20 cellular contexts compared by ENCODE assay signal in the genomic region with DNA sequence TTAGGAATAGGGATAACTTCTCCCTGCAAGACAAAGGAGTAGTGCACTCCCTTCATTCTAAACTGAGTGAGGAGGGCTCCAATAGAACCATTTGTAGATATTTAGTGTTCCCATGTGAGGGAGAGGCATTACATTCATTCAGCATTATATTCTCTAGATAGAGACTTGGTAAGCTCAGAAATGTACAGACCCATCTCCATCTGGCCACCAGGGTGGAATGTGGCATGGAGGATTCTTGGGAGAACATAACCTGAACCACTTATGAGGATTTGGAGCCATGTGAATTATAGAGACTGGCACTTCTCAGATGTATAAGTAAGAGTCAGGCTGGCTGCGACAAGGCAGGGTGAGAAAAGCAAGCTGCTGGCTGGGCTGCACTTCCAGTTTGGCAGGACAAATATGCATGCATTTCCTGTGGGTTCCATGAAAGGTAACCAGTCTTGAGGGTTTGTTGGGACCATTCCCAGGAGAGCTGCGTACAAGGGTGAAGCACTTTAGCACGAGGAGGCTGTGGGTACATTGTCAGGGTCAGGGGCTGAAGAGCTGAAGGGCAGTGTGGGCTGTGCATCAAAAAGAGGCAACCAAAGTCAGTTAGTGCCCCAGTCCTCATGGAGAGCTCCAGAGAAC. TPM values are rescaled to one million over a fixed set of nuclear protein-coding genes. Genes with fewer than 3 reads are reported as not detected.
A peak's percentile ranks its signal among the peaks of the same experiment; 100 is the strongest.
DNase-seq lines count a peak whose midpoint lies in the region; ATAC-seq and TF ChIP-seq lines count a peak whose summit lies in the region.
"Had no signal": no experiment of that assay in that cellular context is flagged by ENCODE, and none has a peak within 500 bp of the region (broad histone marks: within the 10 kb centered on the region; RNA-seq: fewer than 3 reads in every experiment).

No MANE protein-coding gene starts in this region.

- H3K27me3 Mint-ChIP-seq in CD4-positive, alpha-beta T cell: no peaks in the 10 kb centered on the region
- H3K27me3 Mint-ChIP-seq in endodermal cell (ENCODE audit: insufficient read depth): no peaks in the 10 kb centered on the region
- no peaks in the 10 kb centered on the region for H3K27me3 Mint-ChIP-seq in naive thymus-derived CD4-positive, alpha-beta T cell
- H3K27me3 Mint-ChIP-seq in stimulated activated naive B cell treated with anti-CD40 and anti-IgM and Interleukin-4, amounts not matched to agents 10 μg/mL and 1 μg/mL and 100 μg/mL, for 72 hours: no peaks in the 10 kb centered on the region
- H3K27me3 Mint-ChIP-seq: activated naive CD8-positive, alpha-beta T cell treated with anti-CD3 and anti-CD28 coated beads, Interleukin-2, amount 10 ng/mL, durations not matched to agents 7 days and 5 days had no signal

- H3K9me3 Mint-ChIP-seq in CD4-positive, alpha-beta T cell: no peaks in the 10 kb centered on the region
- no peaks in the 10 kb centered on the region for H3K9me3 Mint-ChIP-seq in endodermal cell
- no peaks in the 10 kb centered on the region for H3K9me3 Mint-ChIP-seq in naive thymus-derived CD4-positive, alpha-beta T cell
- no peaks in the 10 kb centered on the region for H3K9me3 Mint-ChIP-seq in stimulated activated naive B cell treated with anti-CD40 and anti-IgM and Interleukin-4, amounts not matched to agents 10 μg/mL and 1 μg/mL and 100 μg/mL, for 72 hours
- H3K9me3 Mint-ChIP-seq: activated naive CD8-positive, alpha-beta T cell treated with anti-CD3 and anti-CD28 coated beads, Interleukin-2, amount 10 ng/mL, durations not matched to agents 7 days and 5 days; activated T-cell treated with anti-CD3 and anti-CD28 coated beads, Interleukin-2, amount 50 U/mL, for 72 hours had no signal

- CTCF ChIA-PET in CD4-positive, alpha-beta T cell (lab: Charles Lee): interaction anchor here (1.1 to 1.3 kb wide), 2 partner anchors 63 to 89 kb away, joined by 4 read pairs; a partner anchor contains a TSS
- CTCF ChIA-PET in naive thymus-derived CD4-positive, alpha-beta T cell (lab: Charles Lee): interaction anchor here (2.5 to 3.6 kb wide), 2 partner anchors 10 to 89 kb away, joined by 8 to 12 read pairs; a partner anchor contains a TSS

- H3K9ac ChIP-seq in Loucy (ENCODE audit: low read depth, low read length, poor library complexity, severe bottlenecking) (no peak overlapping the region), endodermal cell (ENCODE audit: extremely low read depth, low read length, poor library complexity, severe bottlenecking) (no peak overlapping the region)

- no peak overlapping the region for H3K27ac ChIP-seq in CD4-positive, alpha-beta T cell (ENCODE audit: low read depth, low read length)
- H3K27ac ChIP-seq in endodermal cell (ENCODE audit: low read depth, low read length): no peak overlapping the region
- H3K27ac ChIP-seq in naive thymus-derived CD4-positive, alpha-beta T cell (ENCODE audit: low read depth, low read length): no peak overlapping the region
- H3K27ac ChIP-seq: brain microvascular endothelial cell had no signal

- POLR2A ChIA-PET in CD4-positive, alpha-beta T cell (lab: Charles Lee): interaction anchor here (0.7 to 1.5 kb wide), 2 partner anchors 9 to 75 kb away, joined by 3 to 6 read pairs; no protein-coding TSS in a partner anchor
- POLR2A ChIA-PET in naive thymus-derived CD4-positive, alpha-beta T cell (lab: Charles Lee): interaction anchor here (1.2 to 1.7 kb wide), 4 partner anchors 9 to 112 kb away, joined by 3 to 8 read pairs (median 6); a partner anchor contains a TSS

- no peak for DNase-seq in CD4-positive, alpha-beta T cell
- DNase-seq in endodermal cell (peak; percentile 33), NCI-H226 (no peak), DMS53 treated with DMSO at 0.1 percent for 48 hours (lab: John Stamatoyannopoulos, UW; ENCODE audit: unreplicated experiment) (no peak)
- DNase-seq in naive thymus-derived CD4-positive, alpha-beta T cell: no peak
- DNase-seq in stimulated activated CD4-positive, alpha-beta T cell treated with anti-CD3 and anti-CD28 coated beads, Interleukin-2, amount 100 ng/mL, for 24 hours: no peak
- no peak for DNase-seq in stimulated activated naive B cell treated with anti-CD40 and anti-IgM and Interleukin-4, amounts not matched to agents 10 μg/mL and 1 μg/mL and 100 μg/mL, for 72 hours
- DNase-seq: activated CD4-positive, alpha-beta T cell treated with anti-CD3 and anti-CD28 coated beads, Interleukin-2, amount 50 U/mL, for 48 hours; activated naive CD8-positive, alpha-beta T cell treated with anti-CD3 and anti-CD28 coated beads, Interleukin-2, amount 10 ng/mL, durations not matched to agents 7 days and 5 days; activated T-cell treated with anti-CD3 and anti-CD28 coated beads, Interleukin-2, amount 50 U/mL, for 72 hours; brain microvascular endothelial cell; Calu3; EL; GOT3; mucosa of descending colon; occipital lobe; stimulated activated naive CD4-positive, alpha-beta T cell; transverse colon had no signal

- H3K27me3 ChIP-seq in CD4-positive, alpha-beta T cell (ENCODE audit: control insufficient read depth, insufficient read depth, low read length): no peaks in the 10 kb centered on the region
- no peaks in the 10 kb centered on the region for H3K27me3 ChIP-seq in Loucy (ENCODE audit: insufficient read depth, low read length, poor library complexity, severe bottlenecking)
- no peaks in the 10 kb centered on the region for H3K27me3 ChIP-seq in endodermal cell (ENCODE audit: control insufficient read depth, insufficient read depth, low read length, poor library complexity, severe bottlenecking)
- H3K27me3 ChIP-seq in naive thymus-derived CD4-positive, alpha-beta T cell (ENCODE audit: control insufficient read depth in 2 of 2, insufficient read depth in 2 of 2, low read length in 2 of 2): no peaks in the 10 kb centered on the region
- H3K27me3 ChIP-seq: brain microvascular endothelial cell, transverse colon had no signal

- H3K27ac Mint-ChIP-seq in CD4-positive, alpha-beta T cell: peak overlapping the region; percentile 29
- no peak overlapping the region for H3K27ac Mint-ChIP-seq in endodermal cell
- H3K27ac Mint-ChIP-seq in naive thymus-derived CD4-positive, alpha-beta T cell: peak overlapping the region in 5 of 9 donors; percentile 10 to 84 (median 26)
- H3K27ac Mint-ChIP-seq in stimulated activated naive B cell treated with anti-CD40 and anti-IgM and Interleukin-4, amounts not matched to agents 10 μg/mL and 1 μg/mL and 100 μg/mL, for 72 hours: no peak overlapping the region
- H3K27ac Mint-ChIP-seq: activated naive CD8-positive, alpha-beta T cell treated with anti-CD3 and anti-CD28 coated beads, Interleukin-2, amount 10 ng/mL, durations not matched to agents 7 days and 5 days had no signal

- H3K79me2 ChIP-seq in Loucy (ENCODE audit: insufficient read depth, low read length): peaks cover 27% of the 10 kb centered on the region

- H3K4me2 ChIP-seq in Loucy (ENCODE audit: low read depth, low read length, poor library complexity, severe bottlenecking): peak overlapping the region; percentile 48

- H3K9me2 ChIP-seq in Loucy (replicated peaks; ENCODE audit: low read depth, low read length): no peaks in the 10 kb centered on the region

- intact Hi-C loops in CD4-positive, alpha-beta T cell (cut with DNase I, micrococcal nuclease): loop anchor here in 1 of 2 experiments (10.0 kb wide), 1 partner anchor 59 kb away; no protein-coding TSS in a partner anchor
- intact Hi-C loops in naive thymus-derived CD4-positive, alpha-beta T cell (cut with micrococcal nuclease): no loop called here

- peaks cover 34% of the 10 kb centered on the region for H3K4me1 ChIP-seq in Loucy (ENCODE audit: insufficient read depth, low read length, poor library complexity, severe bottlenecking)
- no peaks in the 10 kb centered on the region for H3K4me1 ChIP-seq in endodermal cell (ENCODE audit: control insufficient read depth, insufficient read depth, low read length)
- no peaks in the 10 kb centered on the region for H3K4me1 ChIP-seq in naive thymus-derived CD4-positive, alpha-beta T cell (ENCODE audit: control insufficient read depth in 2 of 2, insufficient read depth in 2 of 2, low read length in 2 of 2)

- ATAC-seq in CD4-positive, alpha-beta T cell (ENCODE audit: poor library complexity): no peak
- ATAC-seq in naive thymus-derived CD4-positive, alpha-beta T cell: no peak
- no peak for ATAC-seq in stimulated activated naive B cell treated with anti-CD40 and anti-IgM and Interleukin-4, amounts not matched to agents 10 μg/mL and 1 μg/mL and 100 μg/mL, for 72 hours (replicated peaks)
- ATAC-seq: activated T-cell treated with anti-CD3 and anti-CD28 coated beads, Interleukin-2, amount 50 U/mL, for 72 hours; esophagus mucosa; mucosa of descending colon had no signal

- H2AFZ ChIP-seq in Loucy (ENCODE audit: low read length): no peak overlapping the region

- no peak overlapping the region for H3K4me3 Mint-ChIP-seq in CD4-positive, alpha-beta T cell
- H3K4me3 Mint-ChIP-seq in endodermal cell: no peak overlapping the region
- H3K4me3 Mint-ChIP-seq in naive thymus-derived CD4-positive, alpha-beta T cell: peak overlapping the region in 1 of 10 donors; percentile 11
- H3K4me3 Mint-ChIP-seq in stimulated activated naive B cell treated with anti-CD40 and anti-IgM and Interleukin-4, amounts not matched to agents 10 μg/mL and 1 μg/mL and 100 μg/mL, for 72 hours: no peak overlapping the region
- H3K4me3 Mint-ChIP-seq: activated naive CD8-positive, alpha-beta T cell treated with anti-CD3 and anti-CD28 coated beads, Interleukin-2, amount 10 ng/mL, durations not matched to agents 7 days and 5 days; activated T-cell treated with anti-CD3 and anti-CD28 coated beads, Interleukin-2, amount 50 U/mL, for 72 hours had no signal

- peak overlapping the region; percentile 7 for H3K4me3 ChIP-seq in Loucy (ENCODE audit: low read length, poor library complexity, severe bottlenecking)
- H3K4me3 ChIP-seq in endodermal cell (ENCODE audit: low read length): no peak overlapping the region
- H3K4me3 ChIP-seq in naive thymus-derived CD4-positive, alpha-beta T cell (ENCODE audit: low read length): no peak overlapping the region
- H3K4me3 ChIP-seq: mucosa of descending colon, transverse colon had no signal

- no peaks in the 10 kb centered on the region for H3K9me3 ChIP-seq in CD4-positive, alpha-beta T cell (ENCODE audit: control insufficient read depth, low read length)
- no peaks in the 10 kb centered on the region for H3K9me3 ChIP-seq in Loucy (ENCODE audit: insufficient read depth, low read depth, low read length)
- no peaks in the 10 kb centered on the region for H3K9me3 ChIP-seq in endodermal cell (ENCODE audit: control insufficient read depth, low read length)
- H3K9me3 ChIP-seq in naive thymus-derived CD4-positive, alpha-beta T cell (ENCODE audit: control insufficient read depth in 2 of 3, low read length in 3 of 3): no peaks in the 10 kb centered on the region
- H3K9me3 ChIP-seq: mucosa of descending colon, transverse colon had no signal

- H4K20me1 ChIP-seq in Loucy (ENCODE audit: insufficient read depth, low read length, poor library complexity, severe bottlenecking): peaks cover 4% of the 10 kb centered on the region

- H3K36me3 ChIP-seq in Loucy (ENCODE audit: insufficient read depth, low read length) (peaks cover 17% of the 10 kb centered on the region), endodermal cell (ENCODE audit: control insufficient read depth, insufficient read depth, low read length) (peaks cover 37% of the 10 kb centered on the region)
- H3K36me3 ChIP-seq in naive thymus-derived CD4-positive, alpha-beta T cell (ENCODE audit: control insufficient read depth in 2 of 3, insufficient read depth in 3 of 3, low read length in 3 of 3): peaks cover 3 to 49% (median 12%) of the 10 kb centered on the region in 3 experiments

- no peaks in the 10 kb centered on the region for H3F3A ChIP-seq in Loucy (ENCODE audit: low read depth)

- H3K4me1 Mint-ChIP-seq in CD4-positive, alpha-beta T cell (ENCODE audit: low read depth): peaks cover 43% of the 10 kb centered on the region
- no peaks in the 10 kb centered on the region for H3K4me1 Mint-ChIP-seq in endodermal cell
- peaks cover 21 to 51% (median 42%) of the 10 kb centered on the region in 7 donors for H3K4me1 Mint-ChIP-seq in naive thymus-derived CD4-positive, alpha-beta T cell
- peaks cover 18 to 28% of the 10 kb centered on the region in 2 donors for H3K4me1 Mint-ChIP-seq in stimulated activated naive B cell treated with anti-CD40 and anti-IgM and Interleukin-4, amounts not matched to agents 10 μg/mL and 1 μg/mL and 100 μg/mL, for 72 hours

- WGBS in endodermal cell (ENCODE audit: insufficient coverage in 1 of 2, insufficient read length in 1 of 2), 2 experiments: 94 to 100% methylated on average over 2 to 3 of the region's 3 CpGs

- H3K36me3 Mint-ChIP-seq in CD4-positive, alpha-beta T cell (ENCODE audit: low read depth): peaks cover 85% of the 10 kb centered on the region
- H3K36me3 Mint-ChIP-seq in endodermal cell (ENCODE audit: low read depth): peaks cover 12% of the 10 kb centered on the region
- peaks cover 17 to 53% (median 33%) of the 10 kb centered on the region in 5 donors for H3K36me3 Mint-ChIP-seq in naive thymus-derived CD4-positive, alpha-beta T cell
- H3K36me3 Mint-ChIP-seq in stimulated activated naive B cell treated with anti-CD40 and anti-IgM and Interleukin-4, amounts not matched to agents 10 μg/mL and 1 μg/mL and 100 μg/mL, for 72 hours: peaks cover 33 to 67% of the 10 kb centered on the region in 2 donors

- TF ChIP-seq CTCF in CD4-positive, alpha-beta T cell (IDR thresholded peaks at IDR 0.05): no peak
- TF ChIP-seq CTCF in Loucy (conservative IDR thresholded peaks at IDR 0.05; ENCODE audit: low read length) (no peak), endodermal cell (conservative IDR thresholded peaks at IDR 0.05) (peak; percentile 39)

RNA-seq across cellular contexts. Expression of a gene that starts 9.2 kb away (rescaled TPM):
- 10 to 100 TPM; 25.7 to 27.3 TPM for total RNA-seq in CD4-positive, alpha-beta T cell
- total RNA-seq in endodermal cell: 10 to 100 TPM; 11.0 to 12.8 TPM
- polyA plus RNA-seq in endodermal cell (2013, experiment 1 of 2): 12.8 TPM
- 12.1 TPM for polyA plus RNA-seq in endodermal cell (2013, experiment 2 of 2)
- 10 to 100 TPM; 21.4 to 37.9 (median 27.9) TPM for total RNA-seq in naive thymus-derived CD4-positive, alpha-beta T cell
- 10 to 100 TPM; 17.2 to 29.1 TPM for polyA plus RNA-seq in naive thymus-derived CD4-positive, alpha-beta T cell

RNA-seq across cellular contexts. Expression of a gene that starts 9.3 kb away (rescaled TPM):
- total RNA-seq in CD4-positive, alpha-beta T cell: 10 to 100 TPM; 19.2 to 21.0 TPM
- total RNA-seq in endodermal cell: 100 to 1,000 TPM; 125 to 136 TPM
- 117 TPM for polyA plus RNA-seq in endodermal cell (2013, experiment 1 of 2)
- polyA plus RNA-seq in endodermal cell (2013, experiment 2 of 2): 112 TPM
- total RNA-seq in naive thymus-derived CD4-positive, alpha-beta T cell: 100 to 1,000 TPM in 1 of 5 experiments, 10 to 100 TPM in 4; 34.4 to 165 (median 89.6) TPM
- 10 to 100 TPM; 67.8 to 79.7 TPM for polyA plus RNA-seq in naive thymus-derived CD4-positive, alpha-beta T cell

RNA-seq across cellular contexts. Expression of a gene that starts 17.8 kb away (rescaled TPM):
- 100 to 1,000 TPM; 154 to 164 TPM for total RNA-seq in CD4-positive, alpha-beta T cell
- 100 to 1,000 TPM; 168 to 202 TPM for total RNA-seq in endodermal cell
- 248 TPM for polyA plus RNA-seq in endodermal cell (2013, experiment 1 of 2)
- 238 TPM for polyA plus RNA-seq in endodermal cell (2013, experiment 2 of 2)
- 100 to 1,000 TPM; 116 to 135 (median 128) TPM for total RNA-seq in naive thymus-derived CD4-positive, alpha-beta T cell
- polyA plus RNA-seq in naive thymus-derived CD4-positive, alpha-beta T cell: 100 to 1,000 TPM; 210 to 247 TPM

RNA-seq across cellular contexts. Expression of a gene that starts 25.0 kb away (rescaled TPM):
- 10 to 100 TPM; 29.7 to 34.4 TPM for total RNA-seq in CD4-positive, alpha-beta T cell
- 10 to 100 TPM; 68.3 to 71.0 TPM for total RNA-seq in endodermal cell
- polyA plus RNA-seq in endodermal cell (2013, experiment 1 of 2): 52.5 TPM
- 41.0 TPM for polyA plus RNA-seq in endodermal cell (2013, experiment 2 of 2)
- total RNA-seq in naive thymus-derived CD4-positive, alpha-beta T cell: 100 to 1,000 TPM in 3 of 5 experiments, 10 to 100 TPM in 2; 49.9 to 160 (median 134) TPM
- polyA plus RNA-seq in naive thymus-derived CD4-positive, alpha-beta T cell: 100 to 1,000 TPM in 1 of 2 donors, 10 to 100 TPM in 1; 91.6 to 116 TPM

Comparison
In these comparisons a context has a peak if more than half of its experiments do, and no peak if none do; other contexts are left out.
1. H3K27ac Mint-ChIP-seq: peak in CD4-positive, alpha-beta T cell (single experiment) and naive thymus-derived CD4-positive, alpha-beta T cell (5 of 9); none in endodermal cell (single experiment) and stimulated activated naive B cell treated with anti-CD40 and anti-IgM and Interleukin-4, amounts not matched to agents 10 μg/mL and 1 μg/mL and 100 μg/mL, for 72 hours (single experiment).